8 cellular contexts compared by ENCODE assay signal in genomic region chr21:32611471-32611997, GRCh38. TPM values are rescaled to one million over a fixed set of nuclear protein-coding genes. Genes with fewer than 3 reads are reported as not detected.
DNase-seq lines count a peak whose midpoint lies in the region; ATAC-seq and TF ChIP-seq lines count a peak whose summit lies in the region.

No MANE protein-coding gene starts in this region.

- no peaks in the 10 kb centered on the region for H3K9me3 Mint-ChIP-seq in stimulated activated memory B cell treated with anti-CD40 and anti-IgM and Interleukin-4, amounts not matched to agents 10 μg/mL and 1 μg/mL and 100 μg/mL, for 72 hours

- H3K27ac ChIP-seq in HUES64 (ENCODE audit: low read depth, low read length) (peak overlapping the region; percentile 87), coronary artery (peak overlapping the region; percentile 74 to 93), lower lobe of right lung (peak overlapping the region; percentile 95)

- peak overlapping the region; percentile 95 for H3K9ac ChIP-seq in HUES64 (ENCODE audit: low read depth, low read length)

- peaks cover 8% of the 10 kb centered on the region; the same call in 1 of the 2 replicates for H3K4me1 ChIP-seq in HUES64 (ENCODE audit: insufficient read depth, low read length)
- H3K4me1 ChIP-seq in lower lobe of right lung, result peaks cover 27% of the 10 kb centered on the region

- intact Hi-C loops in lower lobe of right lung (cut with DNase I), result no loop called here

- TF ChIP-seq CTCF in coronary artery (IDR thresholded peaks at IDR 0.05) (no peak), lower lobe of right lung (IDR thresholded peaks at IDR 0.05) (no peak)

- 1% methylated on average over 28 of the region's 28 CpGs for WGBS in HUES64

- H3K36me3 Mint-ChIP-seq in stimulated activated memory B cell treated with anti-CD40 and anti-IgM and Interleukin-4, amounts not matched to agents 10 μg/mL and 1 μg/mL and 100 μg/mL, for 72 hours, result peaks cover 13% of the 10 kb centered on the region

- H3K4me3 ChIP-seq in HUES64 (ENCODE audit: low read length) (peak overlapping the region; percentile 97), coronary artery (peak overlapping the region; percentile 95), lower lobe of right lung (peak overlapping the region; percentile 98)

- peak overlapping the region; percentile 87 for H3K27ac Mint-ChIP-seq in stimulated activated memory B cell treated with anti-CD40 and anti-IgM and Interleukin-4, amounts not matched to agents 10 μg/mL and 1 μg/mL and 100 μg/mL, for 72 hours

- peak; percentile 59 to 63 for ATAC-seq in lower lobe of right lung
- ATAC-seq in stimulated activated memory B cell treated with anti-CD40 and anti-IgM and Interleukin-4, amounts not matched to agents 10 μg/mL and 1 μg/mL and 100 μg/mL, for 72 hours, result peak; percentile 10
- no peak for ATAC-seq in HG03280 (IDR thresholded peaks at IDR 0.05; ENCODE audit: unreplicated experiment)

- no peaks in the 10 kb centered on the region for H3K27me3 ChIP-seq in HUES64 (ENCODE audit: insufficient read depth, low read length)
- H3K27me3 ChIP-seq in lower lobe of right lung (ENCODE audit: low read depth), result no peaks in the 10 kb centered on the region

- H3K4me1 Mint-ChIP-seq in stimulated activated memory B cell treated with anti-CD40 and anti-IgM and Interleukin-4, amounts not matched to agents 10 μg/mL and 1 μg/mL and 100 μg/mL, for 72 hours, result peaks cover 12% of the 10 kb centered on the region

- DNase-seq in NCI-H1417 (lab: John Stamatoyannopoulos, UW) (peak in 2 of 3 experiments; percentile 48 to 57), NCI-H1417 treated with DMSO at 0.1 percent for 48 hours (lab: John Stamatoyannopoulos, UW) (no peak), UCSD-AML1 (lab: John Stamatoyannopoulos, UW; ENCODE audit: unreplicated experiment) (peak; percentile 37), coronary artery (ENCODE audit: low spot score) (no peak), lower lobe of right lung (peak; percentile 58)

- H3K4me3 Mint-ChIP-seq in stimulated activated memory B cell treated with anti-CD40 and anti-IgM and Interleukin-4, amounts not matched to agents 10 μg/mL and 1 μg/mL and 100 μg/mL, for 72 hours, result peak overlapping the region; percentile 98

- no peaks in the 10 kb centered on the region for H3K27me3 Mint-ChIP-seq in stimulated activated memory B cell treated with anti-CD40 and anti-IgM and Interleukin-4, amounts not matched to agents 10 μg/mL and 1 μg/mL and 100 μg/mL, for 72 hours

- H3K36me3 ChIP-seq in HUES64 (ENCODE audit: insufficient read depth, low read length), result peaks cover 36% of the 10 kb centered on the region
- H3K36me3 ChIP-seq in lower lobe of right lung, result peaks cover 33% of the 10 kb centered on the region

- no peaks in the 10 kb centered on the region for H3K9me3 ChIP-seq in HUES64 (ENCODE audit: insufficient read depth, low read depth, low read length)
- no peaks in the 10 kb centered on the region for H3K9me3 ChIP-seq in lower lobe of right lung

RNA-seq across cellular contexts. Expression of gene CFAP298, which starts 0.6 kb away (rescaled TPM):
- 79.7 TPM for polyA plus RNA-seq in HUES64 (2013, experiment 1 of 2)
- 72.6 TPM for polyA plus RNA-seq in HUES64 (2013, experiment 2 of 2)
- 35.7 TPM for total RNA-seq in lower lobe of right lung

RNA-seq across cellular contexts. Expression of gene TCP10L, which starts 26.2 kb away (rescaled TPM):
- polyA plus RNA-seq in HUES64 (2013, experiment 1 of 2), result 0.40 TPM
- 0.82 TPM for polyA plus RNA-seq in HUES64 (2013, experiment 2 of 2)
- total RNA-seq in lower lobe of right lung, result 0.71 TPM

Comparison
In these comparisons a context has a peak if more than half of its experiments do, and no peak if none do; other contexts are left out.
1. DNase-seq: peak in NCI-H1417 (2 of 3), UCSD-AML1 (single experiment) and lower lobe of right lung (single experiment); none in NCI-H1417 treated with DMSO at 0.1 percent for 48 hours (single experiment) and coronary artery (single experiment).
2. Peak in every context shown above with its lines, with median percentiles within 50 percentile points of each other: H3K27ac ChIP-seq and H3K4me3 ChIP-seq.